In the genomic region with DNA sequence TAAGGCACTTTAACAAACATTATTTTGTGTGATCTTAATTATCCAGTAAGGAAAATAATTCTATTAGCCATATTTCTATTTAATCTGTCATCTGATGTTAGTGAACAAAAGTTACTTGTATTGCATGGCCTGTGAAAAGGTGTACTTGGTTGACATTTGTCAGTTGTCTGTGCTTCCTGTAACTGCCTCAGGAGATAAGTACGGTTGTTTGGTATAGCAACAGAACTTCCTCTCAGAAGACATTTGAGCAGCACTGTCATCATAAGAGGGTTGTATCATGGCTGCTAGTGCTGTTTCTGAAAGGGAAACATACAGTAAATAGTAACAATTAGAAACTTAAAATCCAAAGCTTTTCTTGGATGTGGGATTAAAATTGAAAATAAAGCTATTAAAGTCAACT, we compare ENCODE assay signal across 18 cellular contexts. TPM values are rescaled to one million over a fixed set of nuclear protein-coding genes. Genes with fewer than 3 reads are reported as not detected.
A peak's percentile ranks its signal among the peaks of the same experiment; 100 is the strongest.
DNase-seq lines count a peak whose midpoint lies in the region; ATAC-seq and TF ChIP-seq lines count a peak whose summit lies in the region.
"Had no signal": no experiment of that assay in that cellular context is flagged by ENCODE, and none has a peak within 500 bp of the region (broad histone marks: within the 10 kb centered on the region; RNA-seq: fewer than 3 reads in every experiment).

No MANE protein-coding gene starts in this region.

- peak overlapping the region; percentile 27 for H3K4me3 Mint-ChIP-seq in activated T-helper 1 cell treated with anti-CD3 and anti-CD28 coated beads, Interleukin-12 subunit alpha, Interleukin-12 subunit beta, Interleukin-2, Interleukin-4 antibody, amounts not matched to agents 30 ng/mL and 10 ng/mL and 1 ng/mL, durations not matched to agents 14 hours and 24 hours and 36 hours
- peak overlapping the region in 1 of 2 donors; percentile 63 for H3K4me3 Mint-ChIP-seq in stimulated activated naive CD8-positive, alpha-beta T cell treated with anti-CD3 and anti-CD28 coated beads, Interleukin-15, amount 100 ng/mL, for 72 hours
- H3K4me3 Mint-ChIP-seq: mesothelial cell of epicardium; nephron progenitor cell; stimulated activated memory B cell treated with anti-CD40 and anti-IgM and Interleukin-4, amounts not matched to agents 10 μg/mL and 1 μg/mL and 100 μg/mL, for 72 hours had no signal

- TF ChIP-seq POLR2A in tibial nerve (IDR thresholded peaks at IDR 0.05) (no peak), ovary (IDR thresholded peaks at IDR 0.05) (no peak)

- H3K9me3 ChIP-seq in tibial nerve (no peaks in the 10 kb centered on the region), ovary (no peaks in the 10 kb centered on the region)
- H3K9me3 ChIP-seq: BE2C, testis had no signal

- H3K4me1 ChIP-seq in tibial nerve, result peaks cover 0 to 47% (median 8%) of the 10 kb centered on the region in 4 donors
- peaks cover 2% of the 10 kb centered on the region for H3K4me1 ChIP-seq in ovary (ENCODE audit: insufficient read depth)
- H3K4me1 ChIP-seq: BE2C had no signal

- H3K27ac Mint-ChIP-seq in activated T-helper 1 cell treated with anti-CD3 and anti-CD28 coated beads, Interleukin-12 subunit alpha, Interleukin-12 subunit beta, Interleukin-2, Interleukin-4 antibody, amounts not matched to agents 30 ng/mL and 10 ng/mL and 1 ng/mL, durations not matched to agents 14 hours and 24 hours and 36 hours, result peak overlapping the region; percentile 67
- no peak overlapping the region for H3K27ac Mint-ChIP-seq in stimulated activated naive CD8-positive, alpha-beta T cell treated with anti-CD3 and anti-CD28 coated beads, Interleukin-15, amount 100 ng/mL, for 72 hours
- H3K27ac Mint-ChIP-seq: mesothelial cell of epicardium; nephron progenitor cell; stimulated activated memory B cell treated with anti-CD40 and anti-IgM and Interleukin-4, amounts not matched to agents 10 μg/mL and 1 μg/mL and 100 μg/mL, for 72 hours had no signal

- H3K27me3 Mint-ChIP-seq in activated T-helper 1 cell treated with anti-CD3 and anti-CD28 coated beads, Interleukin-12 subunit alpha, Interleukin-12 subunit beta, Interleukin-2, Interleukin-4 antibody, amounts not matched to agents 30 ng/mL and 10 ng/mL and 1 ng/mL, durations not matched to agents 14 hours and 24 hours and 36 hours (ENCODE audit: insufficient read depth), result no peaks in the 10 kb centered on the region
- no peaks in the 10 kb centered on the region for H3K27me3 Mint-ChIP-seq in stimulated activated naive CD8-positive, alpha-beta T cell treated with anti-CD3 and anti-CD28 coated beads, Interleukin-15, amount 100 ng/mL, for 72 hours
- H3K27me3 Mint-ChIP-seq: stimulated activated memory B cell treated with anti-CD40 and anti-IgM and Interleukin-4, amounts not matched to agents 10 μg/mL and 1 μg/mL and 100 μg/mL, for 72 hours had no signal

- H3K27me3 ChIP-seq in tibial nerve (no peaks in the 10 kb centered on the region), ovary (no peaks in the 10 kb centered on the region)
- H3K27me3 ChIP-seq: BE2C, testis had no signal

- no peak for TF ChIP-seq CTCF in tibial nerve (IDR thresholded peaks at IDR 0.05)
- no peak for TF ChIP-seq CTCF in ovary (IDR thresholded peaks at IDR 0.05)

- no peaks in the 10 kb centered on the region for H3K9me3 Mint-ChIP-seq in activated T-helper 1 cell treated with anti-CD3 and anti-CD28 coated beads, Interleukin-12 subunit alpha, Interleukin-12 subunit beta, Interleukin-2, Interleukin-4 antibody, amounts not matched to agents 30 ng/mL and 10 ng/mL and 1 ng/mL, durations not matched to agents 14 hours and 24 hours and 36 hours
- no peaks in the 10 kb centered on the region for H3K9me3 Mint-ChIP-seq in stimulated activated naive CD8-positive, alpha-beta T cell treated with anti-CD3 and anti-CD28 coated beads, Interleukin-15, amount 100 ng/mL, for 72 hours
- H3K9me3 Mint-ChIP-seq: mesothelial cell of epicardium; nephron progenitor cell; stimulated activated memory B cell treated with anti-CD40 and anti-IgM and Interleukin-4, amounts not matched to agents 10 μg/mL and 1 μg/mL and 100 μg/mL, for 72 hours had no signal

- H3K4me3 ChIP-seq in tibial nerve (no peak overlapping the region), ovary (no peak overlapping the region)
- H3K4me3 ChIP-seq: testis had no signal

- H3K27ac ChIP-seq in tibial nerve (no peak overlapping the region), ovary (no peak overlapping the region)
- H3K27ac ChIP-seq: testis had no signal

- DNase-seq in SIG-M5 treated with dmso at 0.1 percent for 504 hours (lab: John Stamatoyannopoulos, UW; ENCODE audit: unreplicated experiment), result peak; percentile 35
- DNase-seq in SIG-M5 (lab: John Stamatoyannopoulos, UW), result no peak
- peak; percentile 70 for DNase-seq in CMK (ENCODE audit: low read depth)
- DNase-seq in MV-4-11 (lab: John Stamatoyannopoulos, UW), result peak; percentile 47
- DNase-seq in activated T-helper 1 cell treated with anti-CD3 and anti-CD28 coated beads, Interleukin-12 subunit alpha, Interleukin-12 subunit beta, Interleukin-2, Interleukin-4 antibody, amounts not matched to agents 30 ng/mL and 10 ng/mL and 1 ng/mL, durations not matched to agents 14 hours and 24 hours and 36 hours (ENCODE audit: low spot score), result no peak
- no peak for DNase-seq in tibial nerve (ENCODE audit: low spot score in 2 of 2)
- DNase-seq in ovary, result no peak
- no peak for DNase-seq in stimulated activated naive CD8-positive, alpha-beta T cell treated with anti-CD3 and anti-CD28 coated beads, Interleukin-15, amount 100 ng/mL, for 72 hours
- DNase-seq: BE2C, head of caudate nucleus, NCI-H1092, NCI-H2081, nephron progenitor cell, testis had no signal

- 73 to 74% methylated on average over 1 of the region's 1 CpG for WGBS in tibial nerve, 2 donors
- 82 to 94% (median 85%) methylated on average over 1 of the region's 1 CpG for WGBS in ovary, 3 donors

- TF ChIP-seq EP300 in tibial nerve (IDR thresholded peaks at IDR 0.05) (no peak), ovary (IDR thresholded peaks at IDR 0.05) (no peak)

- ATAC-seq in stimulated activated naive CD8-positive, alpha-beta T cell treated with anti-CD3 and anti-CD28 coated beads, Interleukin-15, amount 100 ng/mL, for 72 hours, result no peak
- ATAC-seq: HCT116; left lobe of liver; stimulated activated memory B cell treated with anti-CD40 and anti-IgM and Interleukin-4, amounts not matched to agents 10 μg/mL and 1 μg/mL and 100 μg/mL, for 72 hours had no signal

- peaks cover 23% of the 10 kb centered on the region for H3K36me3 Mint-ChIP-seq in activated T-helper 1 cell treated with anti-CD3 and anti-CD28 coated beads, Interleukin-12 subunit alpha, Interleukin-12 subunit beta, Interleukin-2, Interleukin-4 antibody, amounts not matched to agents 30 ng/mL and 10 ng/mL and 1 ng/mL, durations not matched to agents 14 hours and 24 hours and 36 hours (ENCODE audit: low read depth)

- intact Hi-C loops in activated T-helper 1 cell treated with anti-CD3 and anti-CD28 coated beads, Interleukin-12 subunit alpha, Interleukin-12 subunit beta, Interleukin-2, Interleukin-4 antibody, amounts not matched to agents 30 ng/mL and 10 ng/mL and 1 ng/mL, durations not matched to agents 14 hours and 24 hours and 36 hours (cut with micrococcal nuclease), result loop anchor here (1.0 kb wide), 1 partner anchor 520 kb away; no protein-coding TSS in a partner anchor
- intact Hi-C loops in ovary (cut with DNase I), result no loop called here

- peaks cover 39% of the 10 kb centered on the region for H3K4me1 Mint-ChIP-seq in activated T-helper 1 cell treated with anti-CD3 and anti-CD28 coated beads, Interleukin-12 subunit alpha, Interleukin-12 subunit beta, Interleukin-2, Interleukin-4 antibody, amounts not matched to agents 30 ng/mL and 10 ng/mL and 1 ng/mL, durations not matched to agents 14 hours and 24 hours and 36 hours (ENCODE audit: low read depth)
- peaks cover 18% of the 10 kb centered on the region for H3K4me1 Mint-ChIP-seq in stimulated activated naive CD8-positive, alpha-beta T cell treated with anti-CD3 and anti-CD28 coated beads, Interleukin-15, amount 100 ng/mL, for 72 hours

- H3K36me3 ChIP-seq in tibial nerve (peaks cover 0 to 46% (median 4%) of the 10 kb centered on the region in 3 donors), ovary (no peaks in the 10 kb centered on the region)

RNA-seq across cellular contexts. Expression of a gene that starts 3.4 kb away (rescaled TPM):
- total RNA-seq in activated T-helper 1 cell treated with anti-CD3 and anti-CD28 coated beads, Interleukin-12 subunit alpha, Interleukin-12 subunit beta, Interleukin-2, Interleukin-4 antibody, amounts not matched to agents 30 ng/mL and 10 ng/mL and 1 ng/mL, durations not matched to agents 14 hours and 24 hours and 36 hours, result 15.1 and 16.1 TPM in 2 replicates
- 10 to 100 TPM; 17.8 to 36.0 (median 29.4) TPM for total RNA-seq in tibial nerve
- total RNA-seq in ovary, result 10 to 100 TPM; 11.7 to 28.8 (median 19.7) TPM
- 10 to 100 TPM in 1 of 2 donors, 1 to 10 TPM in 1; 9.2 to 13.8 TPM for polyA plus RNA-seq in ovary

RNA-seq across cellular contexts. Expression of a gene that starts 3.8 kb away (rescaled TPM):
- 13.9 and 25.8 TPM in 2 replicates for total RNA-seq in activated T-helper 1 cell treated with anti-CD3 and anti-CD28 coated beads, Interleukin-12 subunit alpha, Interleukin-12 subunit beta, Interleukin-2, Interleukin-4 antibody, amounts not matched to agents 30 ng/mL and 10 ng/mL and 1 ng/mL, durations not matched to agents 14 hours and 24 hours and 36 hours
- total RNA-seq in tibial nerve (10 to 100 TPM in 2 of 4 donors, 1 to 10 TPM in 2; 8.2 to 26.2 (median 17.5) TPM), ovary (10 to 100 TPM; 14.2 to 28.0 (median 18.4) TPM)
- 10 to 100 TPM; 14.3 to 30.0 TPM for polyA plus RNA-seq in ovary

RNA-seq across cellular contexts. Expression of a gene that starts 55.9 kb away (rescaled TPM):
- not detected in 2 replicates for total RNA-seq in activated T-helper 1 cell treated with anti-CD3 and anti-CD28 coated beads, Interleukin-12 subunit alpha, Interleukin-12 subunit beta, Interleukin-2, Interleukin-4 antibody, amounts not matched to agents 30 ng/mL and 10 ng/mL and 1 ng/mL, durations not matched to agents 14 hours and 24 hours and 36 hours
- total RNA-seq in tibial nerve, result 1 to 10 TPM in 3 of 4 donors, under 1 TPM in 1; 0.39 to 3.6 (median 1.6) TPM
- 10 to 100 TPM in 1 of 7 donors, 1 to 10 TPM in 6; 4.4 to 10.9 (median 6.3) TPM for total RNA-seq in ovary
- 1 to 10 TPM; 4.1 to 5.5 TPM for polyA plus RNA-seq in ovary
- total RNA-seq: left lobe of liver had no signal

Comparison
In these comparisons a context has a peak if more than half of its experiments do, and no peak if none do; other contexts are left out.
1. DNase-seq: peak in SIG-M5 treated with dmso at 0.1 percent for 504 hours (single experiment), CMK (single experiment) and MV-4-11 (single experiment); none in SIG-M5 (single experiment), activated T-helper 1 cell treated with anti-CD3 and anti-CD28 coated beads, Interleukin-12 subunit alpha, Interleukin-12 subunit beta, Interleukin-2, Interleukin-4 antibody, amounts not matched to agents 30 ng/mL and 10 ng/mL and 1 ng/mL, durations not matched to agents 14 hours and 24 hours and 36 hours (single experiment), tibial nerve (0 of 2), ovary (0 of 5) and stimulated activated naive CD8-positive, alpha-beta T cell treated with anti-CD3 and anti-CD28 coated beads, Interleukin-15, amount 100 ng/mL, for 72 hours (0 of 2).